Comparison of ENCODE assay signal across 8 cellular contexts in genomic region chr4:48944659-48945290, GRCh38. TPM values are rescaled to one million over a fixed set of nuclear protein-coding genes. Genes with fewer than 3 reads are reported as not detected.
DNase-seq lines count a peak whose midpoint lies in the region; ATAC-seq, FAIRE-seq and TF ChIP-seq lines count a peak whose summit lies in the region.

No MANE protein-coding gene starts in this region.

- H3K36me3 ChIP-seq in kidney (ENCODE audit: control insufficient read depth in 1 of 2, insufficient read depth in 2 of 2, low read length in 2 of 2) = no peaks in the 10 kb centered on the region
- H3K36me3 ChIP-seq in right atrium auricular region = no peaks in the 10 kb centered on the region

- H3K4me3 ChIP-seq in kidney (ENCODE audit: low read length in 2 of 2) (no peak overlapping the region), lower leg skin (ENCODE audit: low read depth, poor library complexity, severe bottlenecking) (no peak overlapping the region), right atrium auricular region (no peak overlapping the region)

- no peak for TF ChIP-seq EP300 in Ishikawa (IDR thresholded peaks at IDR 0.05; ENCODE audit: borderline replicate concordance)

- DNase-seq in ACHN (peak; percentile 13), activated T-cell treated with anti-CD3 and anti-CD28 coated beads for 1 hour (ENCODE audit: low read depth) (peak; percentile 20), kidney (no peak), lower leg skin (ENCODE audit: low spot score in 2 of 2) (no peak), right atrium auricular region (ENCODE audit: low spot score) (no peak)

- no peak for FAIRE-seq in kidney (lab: Jason Lieb, UNC)

- H3K4me1 ChIP-seq in kidney (ENCODE audit: control insufficient read depth in 1 of 2, insufficient read depth in 1 of 2, low read depth in 1 of 2, low read length in 2 of 2) = peaks cover 0 to 6% of the 10 kb centered on the region in 2 donors
- no peaks in the 10 kb centered on the region for H3K4me1 ChIP-seq in right atrium auricular region

- no peak overlapping the region for H3K9ac ChIP-seq in kidney (ENCODE audit: low read length in 2 of 2)

- H3K27me3 ChIP-seq in right atrium auricular region = no peaks in the 10 kb centered on the region

- 73 to 77% methylated on average over 8 of the region's 8 CpGs for WGBS in lower leg skin, 2 donors

- TF ChIP-seq RAD21 in Ishikawa (IDR thresholded peaks at IDR 0.05; ENCODE audit: low read depth) = peak; percentile 33

- H3K27ac ChIP-seq in kidney (ENCODE audit: low read depth in 2 of 2, low read length in 2 of 2) (no peak overlapping the region), right atrium auricular region (no peak overlapping the region)

- intact Hi-C loops in kidney (cut with DNase I) (no loop called here), lower leg skin (cut with DNase I; ENCODE audit: low total_unique reads) (no loop called here)

- H3K9me3 ChIP-seq in kidney (ENCODE audit: control insufficient read depth in 1 of 2, low read length in 2 of 2) = no peaks in the 10 kb centered on the region
- H3K9me3 ChIP-seq in right atrium auricular region = no peaks in the 10 kb centered on the region

- peak; percentile 23 for TF ChIP-seq CTCF in kidney (IDR thresholded peaks at IDR 0.05; ENCODE audit: borderline replicate concordance, extremely low read depth, insufficient read depth)
- no peak for TF ChIP-seq CTCF in lower leg skin (IDR thresholded peaks at IDR 0.05)
- no peak for TF ChIP-seq CTCF in right atrium auricular region (IDR thresholded peaks at IDR 0.05)

- ATAC-seq in HG03469 (IDR thresholded peaks at IDR 0.05; ENCODE audit: unreplicated experiment) (no peak), GM18519 (IDR thresholded peaks at IDR 0.05; ENCODE audit: low FRiP score, unreplicated experiment) (no peak)

- TF ChIP-seq POLR2A in lower leg skin (IDR thresholded peaks at IDR 0.05) = no peak

- in situ Hi-C loops in ACHN (cut with HindIII; ENCODE audit: low pct_ligation_motif_present, low pct_unique_long_range_greater_than_20kb, low sequenced_read_pairs) = no loop called here

TF ChIP-seq in Ishikawa, 13 proteins besides CTCF, POLR2A, EP300 and RAD21:
- TF ChIP-seq NFIC (IDR thresholded peaks at IDR 0.05) (no peak), USF1 (IDR thresholded peaks at IDR 0.05) (no peak), MAX (IDR thresholded peaks at IDR 0.05) (no peak), REST (IDR thresholded peaks at IDR 0.05; ENCODE audit: low read depth) (no peak), TAF1 (IDR thresholded peaks at IDR 0.05; ENCODE audit: low read depth) (no peak), CREB1 (IDR thresholded peaks at IDR 0.05; ENCODE audit: low read depth) (no peak), YY1 (IDR thresholded peaks at IDR 0.05; ENCODE audit: low read depth) (no peak), TCF12 (IDR thresholded peaks at IDR 0.05; ENCODE audit: low read depth) (0 out of 2 replicates have a peak, but pooled peaks have one; percentile 23), EGR1 (IDR thresholded peaks at IDR 0.05) (no peak)

RNA-seq across cellular contexts. Expression of gene OCIAD2, which starts 38.2 kb away (rescaled TPM):
- 76.3 TPM for total RNA-seq in kidney
- 277 TPM for polyA plus RNA-seq in kidney (ENCODE audit: insufficient read depth, low read depth, low replicate concordance)
- 10 to 100 TPM; 12.6 to 21.5 (median 17.6) TPM for total RNA-seq in lower leg skin
- 10 to 100 TPM in 1 of 2 donors, 1 to 10 TPM in 1; 8.3 to 13.2 TPM for total RNA-seq in right atrium auricular region

RNA-seq across cellular contexts. Expression of gene CWH43, which starts 41.3 kb away (rescaled TPM):
- total RNA-seq in kidney (2.4 TPM), lower leg skin (10 to 100 TPM; 37.0 to 60.3 (median 47.6) TPM), right atrium auricular region (not detected)
- polyA plus RNA-seq in kidney (ENCODE audit: insufficient read depth, low read depth, low replicate concordance) = 15.8 TPM

Comparison
In these comparisons a context has a peak if more than half of its experiments do, and no peak if none do; other contexts are left out.
1. DNase-seq: peak in ACHN (single experiment) and activated T-cell treated with anti-CD3 and anti-CD28 coated beads for 1 hour (single experiment); none in kidney (single experiment), lower leg skin (0 of 2) and right atrium auricular region (single experiment).
2. RNA of gene CWH43, which starts 41.3 kb away (total RNA-seq): 37.0 to 60.3 TPM in lower leg skin; 2.4 TPM in kidney (single experiment) and not detected in right atrium auricular region; every median in the first group is over 10 times any median in the second.